Comparison of ENCODE assay signal across 19 cellular contexts in the genomic region with DNA sequence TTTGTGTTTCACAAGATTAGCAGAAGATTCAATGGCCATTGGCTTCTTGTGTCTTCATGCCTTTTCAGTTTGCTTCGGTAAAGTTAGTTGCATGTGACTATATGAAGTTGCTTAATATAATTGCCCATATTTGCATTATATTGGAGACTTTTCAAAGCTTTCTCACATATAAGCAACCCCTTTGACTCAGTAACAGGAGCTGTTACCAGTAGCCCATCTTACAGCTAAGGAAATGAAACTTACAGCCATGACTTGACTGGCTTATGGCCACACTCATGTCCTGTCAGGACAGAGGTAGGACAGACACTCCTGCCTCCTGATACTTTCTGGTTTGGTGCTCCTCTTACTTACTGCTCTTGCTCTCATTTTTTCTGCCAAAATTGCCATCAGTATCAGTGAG.
DNase-seq lines count a peak whose midpoint lies in the region; ATAC-seq lines count a peak whose summit lies in the region.
"Had no signal": no experiment of that assay in that cellular context is flagged by ENCODE, and none has a peak within 500 bp of the region (broad histone marks: within the 10 kb centered on the region; RNA-seq: fewer than 3 reads in every experiment).

No MANE protein-coding gene starts in this region.

- H3K27me3 ChIP-seq in effector memory CD4-positive, alpha-beta T cell (replicated peaks; ENCODE audit: control insufficient read depth, insufficient read depth, low read length, poor library complexity, severe bottlenecking): no peaks in the 10 kb centered on the region
- H3K27me3 ChIP-seq: right atrium auricular region had no signal

- POLR2A ChIA-PET in activated CD4-positive, alpha-beta memory T cell treated with anti-CD3 and anti-CD28 coated beads, Interleukin-2, amount 10 ng/mL, durations not matched to agents 7 days and 5 days (lab: Charles Lee): interaction anchor here (0.5 to 14.9 kb wide), 21 partner anchors 8 to 1779 kb away, joined by 3 to 244 read pairs (median 11); partner anchors contain the start of gene BCL11B

- no peaks in the 10 kb centered on the region for H3K9me3 ChIP-seq in effector memory CD4-positive, alpha-beta T cell (ENCODE audit: control insufficient read depth, low read length)
- H3K9me3 ChIP-seq: body of pancreas, right atrium auricular region, thyroid gland had no signal

- peak overlapping the region; percentile 81 for H3K4me3 Mint-ChIP-seq in stimulated activated naive CD8-positive, alpha-beta T cell treated with anti-CD3 and anti-CD28 coated beads, Interleukin-15, Interleukin-2, amounts not matched to agents 100 ng/mL and 50 ng/mL, for 24 hours
- peak overlapping the region; percentile 53 for H3K4me3 Mint-ChIP-seq in activated CD4-positive, alpha-beta memory T cell treated with anti-CD3 and anti-CD28 coated beads, Interleukin-2, amount 10 ng/mL, durations not matched to agents 7 days and 5 days
- H3K4me3 Mint-ChIP-seq: activated B cell treated with CpG ODN at 0.5 μM for 24 hours, endodermal cell, H9 had no signal

- H3K36me3 ChIP-seq in effector memory CD4-positive, alpha-beta T cell (ENCODE audit: control insufficient read depth, insufficient read depth, low read length): no peaks in the 10 kb centered on the region
- H3K36me3 ChIP-seq in urinary bladder (ENCODE audit: insufficient read depth): no peaks in the 10 kb centered on the region
- H3K36me3 ChIP-seq: right atrium auricular region, thyroid gland had no signal

- CTCF ChIA-PET in activated CD4-positive, alpha-beta memory T cell treated with anti-CD3 and anti-CD28 coated beads, Interleukin-2, amount 10 ng/mL, durations not matched to agents 7 days and 5 days (lab: Charles Lee): interaction anchor here (1.2 to 6.6 kb wide), 5 partner anchors 14 to 49 kb away, joined by 4 to 68 read pairs (median 9); no protein-coding TSS in a partner anchor

- no peaks in the 10 kb centered on the region for H3K27me3 Mint-ChIP-seq in stimulated activated naive CD8-positive, alpha-beta T cell treated with anti-CD3 and anti-CD28 coated beads, Interleukin-15, Interleukin-2, amounts not matched to agents 100 ng/mL and 50 ng/mL, for 24 hours
- H3K27me3 Mint-ChIP-seq in activated CD4-positive, alpha-beta memory T cell treated with anti-CD3 and anti-CD28 coated beads, Interleukin-2, amount 10 ng/mL, durations not matched to agents 7 days and 5 days: no peaks in the 10 kb centered on the region
- H3K27me3 Mint-ChIP-seq: activated B cell treated with CpG ODN at 0.5 μM for 24 hours had no signal

- peak overlapping the region; percentile 100 for H3K27ac Mint-ChIP-seq in stimulated activated naive CD8-positive, alpha-beta T cell treated with anti-CD3 and anti-CD28 coated beads, Interleukin-15, Interleukin-2, amounts not matched to agents 100 ng/mL and 50 ng/mL, for 24 hours
- H3K27ac Mint-ChIP-seq in activated CD4-positive, alpha-beta memory T cell treated with anti-CD3 and anti-CD28 coated beads, Interleukin-2, amount 10 ng/mL, durations not matched to agents 7 days and 5 days: peak overlapping the region; percentile 95
- H3K27ac Mint-ChIP-seq: activated B cell treated with CpG ODN at 0.5 μM for 24 hours, CD14-positive monocyte, endodermal cell, H9 had no signal

- no peaks in the 10 kb centered on the region for H3K36me3 Mint-ChIP-seq in stimulated activated naive CD8-positive, alpha-beta T cell treated with anti-CD3 and anti-CD28 coated beads, Interleukin-15, Interleukin-2, amounts not matched to agents 100 ng/mL and 50 ng/mL, for 24 hours (ENCODE audit: low read depth)
- H3K36me3 Mint-ChIP-seq in activated CD4-positive, alpha-beta memory T cell treated with anti-CD3 and anti-CD28 coated beads, Interleukin-2, amount 10 ng/mL, durations not matched to agents 7 days and 5 days (ENCODE audit: low read depth): peaks cover 13% of the 10 kb centered on the region
- H3K36me3 Mint-ChIP-seq: CD14-positive monocyte had no signal

- no peak for DNase-seq in stimulated activated naive CD8-positive, alpha-beta T cell treated with anti-CD3 and anti-CD28 coated beads, Interleukin-15, Interleukin-2, amounts not matched to agents 100 U/mL and 50 U/mL, for 24 hours
- no peak for DNase-seq in activated CD4-positive, alpha-beta memory T cell treated with anti-CD3 and anti-CD28 coated beads, Interleukin-2, amount 10 ng/mL, durations not matched to agents 7 days and 5 days
- no peak for DNase-seq in effector memory CD4-positive, alpha-beta T cell
- DNase-seq in NCI-H345 (lab: John Stamatoyannopoulos, UW) (no peak), SKM-1 (lab: John Stamatoyannopoulos, UW; ENCODE audit: unreplicated experiment) (no peak)
- DNase-seq: activated B cell treated with CpG ODN at 0.5 μM for 24 hours, endodermal cell, H9, kidney glomerular epithelial cell, NCI-H1417, NCI-H510A, T1000, thyroid gland had no signal

- peaks cover 8% of the 10 kb centered on the region for H3K9me3 Mint-ChIP-seq in stimulated activated naive CD8-positive, alpha-beta T cell treated with anti-CD3 and anti-CD28 coated beads, Interleukin-15, Interleukin-2, amounts not matched to agents 100 ng/mL and 50 ng/mL, for 24 hours
- H3K9me3 Mint-ChIP-seq in activated CD4-positive, alpha-beta memory T cell treated with anti-CD3 and anti-CD28 coated beads, Interleukin-2, amount 10 ng/mL, durations not matched to agents 7 days and 5 days: peaks cover 4% of the 10 kb centered on the region
- H3K9me3 Mint-ChIP-seq: endodermal cell, H9 had no signal

- ATAC-seq in stimulated activated naive CD8-positive, alpha-beta T cell treated with anti-CD3 and anti-CD28 coated beads, Interleukin-15, Interleukin-2, amounts not matched to agents 100 U/mL and 50 U/mL, for 24 hours: no peak
- no peak for ATAC-seq in HG03342 (IDR thresholded peaks at IDR 0.05; ENCODE audit: unreplicated experiment)
- ATAC-seq: body of pancreas had no signal

- H3K4me1 Mint-ChIP-seq in stimulated activated naive CD8-positive, alpha-beta T cell treated with anti-CD3 and anti-CD28 coated beads, Interleukin-15, Interleukin-2, amounts not matched to agents 100 ng/mL and 50 ng/mL, for 24 hours (ENCODE audit: low read depth): peaks cover 98% of the 10 kb centered on the region
- H3K4me1 Mint-ChIP-seq in activated CD4-positive, alpha-beta memory T cell treated with anti-CD3 and anti-CD28 coated beads, Interleukin-2, amount 10 ng/mL, durations not matched to agents 7 days and 5 days: peaks cover 86% of the 10 kb centered on the region
- H3K4me1 Mint-ChIP-seq: activated B cell treated with CpG ODN at 0.5 μM for 24 hours, CD14-positive monocyte had no signal

- H3K4me3 ChIP-seq in effector memory CD4-positive, alpha-beta T cell (ENCODE audit: insufficient read depth, low read depth, low read length, poor library complexity, severe bottlenecking): peak overlapping the region; percentile 37
- H3K4me3 ChIP-seq in urinary bladder (ENCODE audit: low read depth, low read length): no peak overlapping the region
- H3K4me3 ChIP-seq: body of pancreas, right atrium auricular region, thyroid gland had no signal

- 89% methylated on average over 1 of the region's 1 CpG for WGBS in urinary bladder

- peak overlapping the region; percentile 69 for H3K27ac ChIP-seq in effector memory CD4-positive, alpha-beta T cell (ENCODE audit: insufficient read depth, low read length, poor library complexity, severe bottlenecking)
- peak overlapping the region; percentile 70 for H3K27ac ChIP-seq in urinary bladder (ENCODE audit: low read depth)
- H3K27ac ChIP-seq: body of pancreas, right atrium auricular region, thyroid gland had no signal

- H3K4me1 ChIP-seq in effector memory CD4-positive, alpha-beta T cell (ENCODE audit: control insufficient read depth, insufficient read depth, low read length, poor library complexity, severe bottlenecking): peaks cover 80% of the 10 kb centered on the region
- peaks cover 1% of the 10 kb centered on the region for H3K4me1 ChIP-seq in urinary bladder (ENCODE audit: insufficient read depth)
- H3K4me1 ChIP-seq: body of pancreas, right atrium auricular region, thyroid gland had no signal
